In the genomic region with DNA sequence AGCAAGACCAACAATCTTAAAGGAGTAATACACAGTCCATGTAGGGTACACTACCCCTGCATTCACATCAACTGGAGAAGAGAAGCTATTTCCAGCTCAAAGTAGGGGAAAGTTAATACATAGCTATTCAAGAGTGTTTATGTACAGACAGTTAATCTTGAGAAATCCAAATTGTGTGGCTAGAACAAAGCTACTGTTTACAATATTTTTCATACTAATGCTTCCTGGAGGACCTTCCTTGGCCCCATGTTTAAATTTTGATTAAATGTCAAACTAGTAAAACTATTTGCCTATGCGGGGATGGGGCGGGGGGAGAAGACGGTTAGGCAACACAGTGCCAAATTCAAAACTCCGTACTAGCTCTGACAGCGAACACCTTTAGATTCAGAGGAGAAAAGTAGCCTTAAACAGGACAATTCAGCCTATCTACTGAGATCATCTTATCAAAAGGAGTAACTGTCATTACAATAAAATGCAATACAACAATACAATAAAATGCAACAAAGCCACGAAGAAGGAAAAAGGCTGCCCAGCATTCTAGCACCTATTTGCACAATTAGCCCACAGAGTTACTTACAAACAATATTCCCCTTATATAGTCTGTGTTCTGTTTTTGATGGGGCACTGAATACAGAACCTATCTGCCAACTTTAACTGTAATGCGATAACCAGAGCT, we compare ENCODE assay signal across 12 cellular contexts. TPM values are rescaled to one million over a fixed set of nuclear protein-coding genes. Genes with fewer than 3 reads are reported as not detected.
DNase-seq lines count a peak whose midpoint lies in the region; ATAC-seq, FAIRE-seq and TF ChIP-seq lines count a peak whose summit lies in the region.
"Had no signal": no experiment of that assay in that cellular context is flagged by ENCODE, and none has a peak within 500 bp of the region (broad histone marks: within the 10 kb centered on the region; RNA-seq: fewer than 3 reads in every experiment).

No MANE protein-coding gene starts in this region.

- H3K9me3 ChIP-seq in keratinocyte (ENCODE audit: control insufficient read depth, low read depth, low read length), result no peaks in the 10 kb centered on the region

- no peak overlapping the region for H3K4me3 ChIP-seq in keratinocyte (ENCODE audit: control insufficient read depth in 2 of 3, extremely low read depth in 1 of 3, insufficient read depth in 2 of 3, low read depth in 1 of 3, low read length in 3 of 3)

- peaks cover 44% of the 10 kb centered on the region for H3K4me1 ChIP-seq in keratinocyte (ENCODE audit: control insufficient read depth, extremely low read depth, insufficient read depth, low read length)

- peaks cover 93% of the 10 kb centered on the region for H3K79me2 ChIP-seq in keratinocyte (ENCODE audit: control insufficient read depth, insufficient read depth, low read length)

- peaks cover 8% of the 10 kb centered on the region for H3K9me1 ChIP-seq in keratinocyte (ENCODE audit: control insufficient read depth, extremely low read depth, insufficient read depth, low read length)

- H4K20me1 ChIP-seq in keratinocyte (ENCODE audit: control insufficient read depth, extremely low read depth, insufficient read depth, low read length), result peaks cover 56% of the 10 kb centered on the region

- no peak overlapping the region for H3K9ac ChIP-seq in keratinocyte (ENCODE audit: control insufficient read depth, extremely low read depth, insufficient read depth, low read length)

- intact Hi-C loops in activated CD4-positive, alpha-beta T cell treated with anti-CD3 and anti-CD28 coated beads for 36 hours (cut with DNase I, micrococcal nuclease), result loop anchor here in 1 of 2 experiments (10.0 kb wide), 1 partner anchor 778 kb away; a partner anchor contains a TSS

- peaks cover 90% of the 10 kb centered on the region for H3K4me1 Mint-ChIP-seq in activated CD4-positive, alpha-beta T cell treated with anti-CD3 and anti-CD28 coated beads for 36 hours
- peaks cover 59% of the 10 kb centered on the region for H3K4me1 Mint-ChIP-seq in activated T-helper 17 cell treated with anti-CD3 and anti-CD28 coated beads, Interleukin-2, amount 50 U/mL, for 72 hours
- H3K4me1 Mint-ChIP-seq in stimulated activated naive CD8-positive, alpha-beta T cell treated with anti-CD3 and anti-CD28 coated beads, Interleukin-15, amount 100 ng/mL, for 72 hours, result peaks cover 100% of the 10 kb centered on the region

- peak overlapping the region; percentile 95 for H3K27ac Mint-ChIP-seq in activated CD4-positive, alpha-beta T cell treated with anti-CD3 and anti-CD28 coated beads for 36 hours
- H3K27ac Mint-ChIP-seq in activated T-helper 17 cell treated with anti-CD3 and anti-CD28 coated beads, Interleukin-2, amount 50 U/mL, for 72 hours, result peak overlapping the region; percentile 82
- peak overlapping the region; percentile 89 to 100 for H3K27ac Mint-ChIP-seq in stimulated activated naive CD8-positive, alpha-beta T cell treated with anti-CD3 and anti-CD28 coated beads, Interleukin-15, amount 100 ng/mL, for 72 hours
- H3K27ac Mint-ChIP-seq: activated CD4-positive, alpha-beta T cell treated with anti-CD3 and anti-CD28 coated beads, Interleukin-2, amount 10 ng/mL, durations not matched to agents 7 days and 5 days had no signal

- no peak overlapping the region for H2AFZ ChIP-seq in keratinocyte (ENCODE audit: control insufficient read depth, low read length)

- no peaks in the 10 kb centered on the region for H3K27me3 ChIP-seq in keratinocyte (ENCODE audit: control insufficient read depth, extremely low read depth, insufficient read depth, low read length)

- CTCF ChIA-PET in activated CD4-positive, alpha-beta T cell treated with anti-CD3 and anti-CD28 coated beads for 36 hours (lab: Charles Lee), result interaction anchor here (0.7 to 1.4 kb wide), 9 partner anchors 8 to 1519 kb away, joined by 3 to 6 read pairs (median 4); no protein-coding TSS in a partner anchor

- peaks cover 16% of the 10 kb centered on the region for H3K36me3 Mint-ChIP-seq in activated CD4-positive, alpha-beta T cell treated with anti-CD3 and anti-CD28 coated beads for 36 hours (ENCODE audit: low read depth)
- peaks cover 14% of the 10 kb centered on the region for H3K36me3 Mint-ChIP-seq in activated T-helper 17 cell treated with anti-CD3 and anti-CD28 coated beads, Interleukin-2, amount 50 U/mL, for 72 hours (ENCODE audit: low read depth)

- H3K4me3 Mint-ChIP-seq in activated CD4-positive, alpha-beta T cell treated with anti-CD3 and anti-CD28 coated beads for 36 hours, result peak overlapping the region; percentile 52
- H3K4me3 Mint-ChIP-seq in activated T-helper 17 cell treated with anti-CD3 and anti-CD28 coated beads, Interleukin-2, amount 50 U/mL, for 72 hours, result peak overlapping the region; percentile 59
- H3K4me3 Mint-ChIP-seq in stimulated activated naive CD8-positive, alpha-beta T cell treated with anti-CD3 and anti-CD28 coated beads, Interleukin-15, amount 100 ng/mL, for 72 hours, result peak overlapping the region; percentile 18 to 50
- H3K4me3 Mint-ChIP-seq: activated CD4-positive, alpha-beta T cell treated with anti-CD3 and anti-CD28 coated beads, Interleukin-2, amount 10 ng/mL, durations not matched to agents 7 days and 5 days had no signal

- H3K9me3 Mint-ChIP-seq in activated CD4-positive, alpha-beta T cell treated with anti-CD3 and anti-CD28 coated beads for 36 hours (ENCODE audit: low read depth), result no peaks in the 10 kb centered on the region
- H3K9me3 Mint-ChIP-seq in activated T-helper 17 cell treated with anti-CD3 and anti-CD28 coated beads, Interleukin-2, amount 50 U/mL, for 72 hours, result no peaks in the 10 kb centered on the region
- no peaks in the 10 kb centered on the region for H3K9me3 Mint-ChIP-seq in stimulated activated naive CD8-positive, alpha-beta T cell treated with anti-CD3 and anti-CD28 coated beads, Interleukin-15, amount 100 ng/mL, for 72 hours

- H3K36me3 ChIP-seq in keratinocyte (ENCODE audit: control insufficient read depth in 2 of 2, extremely low read depth in 1 of 2, insufficient read depth in 2 of 2, low read length in 2 of 2), result peaks cover 0 to 1% of the 10 kb centered on the region in 2 experiments

- no peak for FAIRE-seq in keratinocyte (lab: Jason Lieb, UNC)
- FAIRE-seq: A204.1 had no signal

- H3K27me3 Mint-ChIP-seq in activated CD4-positive, alpha-beta T cell treated with anti-CD3 and anti-CD28 coated beads for 36 hours, result no peaks in the 10 kb centered on the region
- no peaks in the 10 kb centered on the region for H3K27me3 Mint-ChIP-seq in activated T-helper 17 cell treated with anti-CD3 and anti-CD28 coated beads, Interleukin-2, amount 50 U/mL, for 72 hours
- no peaks in the 10 kb centered on the region for H3K27me3 Mint-ChIP-seq in stimulated activated naive CD8-positive, alpha-beta T cell treated with anti-CD3 and anti-CD28 coated beads, Interleukin-15, amount 100 ng/mL, for 72 hours
- H3K27me3 Mint-ChIP-seq: activated CD4-positive, alpha-beta T cell treated with anti-CD3 and anti-CD28 coated beads, Interleukin-2, amount 10 ng/mL, durations not matched to agents 7 days and 5 days had no signal

- no peak for TF ChIP-seq CTCF in keratinocyte (optimal IDR thresholded peaks at IDR 0.05 in 1 of 3, IDR thresholded peaks at IDR 0.05 in 1 of 3, conservative IDR thresholded peaks at IDR 0.05 in 1 of 3; ENCODE audit: extremely low read depth in 1 of 3, insufficient read depth in 2 of 3, low read length in 3 of 3)

- DNase-seq in activated CD4-positive, alpha-beta T cell treated with anti-CD3 and anti-CD28 coated beads for 36 hours, result no peak
- no peak for DNase-seq in activated CD4-positive, alpha-beta T cell treated with anti-CD3 and anti-CD28 coated beads for 4 hours
- DNase-seq in keratinocyte (ENCODE audit: low read depth, low spot score) (no peak), amygdala (lab: John Stamatoyannopoulos, UW) (no peak), NCI-H524 (lab: John Stamatoyannopoulos, UW) (no peak)
- no peak for DNase-seq in stimulated activated naive CD8-positive, alpha-beta T cell treated with anti-CD3 and anti-CD28 coated beads, Interleukin-15, amount 100 ng/mL, for 72 hours
- DNase-seq: activated CD4-positive, alpha-beta T cell treated with anti-CD3 and anti-CD28 coated beads, Interleukin-2, amount 10 ng/mL, durations not matched to agents 7 days and 5 days; foreskin melanocyte; NCI-H1092 treated with DMSO at 0.1 percent for 48 hours had no signal

- POLR2A ChIA-PET in activated CD4-positive, alpha-beta T cell treated with anti-CD3 and anti-CD28 coated beads for 36 hours (lab: Charles Lee), result interaction anchor here (1.3 kb wide), 1 partner anchor 21 kb away, joined by 4 read pairs; no protein-coding TSS in a partner anchor

- dilution Hi-C loops in keratinocyte (cut with MboI; ENCODE audit: extremely low pct_ligation_motif_present, low sequenced_read_pairs), result no loop called here

- no peak for ATAC-seq in activated CD4-positive, alpha-beta T cell treated with anti-CD3 and anti-CD28 coated beads for 36 hours
- no peak for ATAC-seq in activated T-helper 17 cell treated with anti-CD3 and anti-CD28 coated beads, Interleukin-2, amount 50 U/mL, for 72 hours (replicated peaks)
- no peak for ATAC-seq in stimulated activated naive CD8-positive, alpha-beta T cell treated with anti-CD3 and anti-CD28 coated beads, Interleukin-15, amount 100 ng/mL, for 72 hours
- ATAC-seq in HG02678 (IDR thresholded peaks at IDR 0.05; ENCODE audit: unreplicated experiment), result no peak

- peak overlapping the region; percentile 25 for H3K27ac ChIP-seq in keratinocyte (ENCODE audit: control insufficient read depth, insufficient read depth, low read length)

- H3K4me2 ChIP-seq in keratinocyte (ENCODE audit: control insufficient read depth, extremely low read depth, insufficient read depth, low read depth, low read length), result peak overlapping the region; percentile 36

RNA-seq across cellular contexts. Expression of a gene that starts 29.1 kb away (rescaled TPM):
- total RNA-seq in activated CD4-positive, alpha-beta T cell treated with anti-CD3 and anti-CD28 coated beads for 36 hours, result 100 to 1,000 TPM; 106 to 126 TPM
- total RNA-seq in activated T-helper 17 cell treated with anti-CD3 and anti-CD28 coated beads, Interleukin-2, amount 50 U/mL, for 72 hours, result 10 to 100 TPM; 90.4 to 96.7 TPM
- polyA plus RNA-seq in keratinocyte, result 3.7 to 9.2 TPM (median 5.5 TPM) in 3 replicates
- 95.1 TPM for polyA plus RNA-seq in keratinocyte (2011; ENCODE audit: low read depth)
- polyA plus RNA-seq in keratinocyte (2011; cell fraction: cytosol; rRNA removed), result 6.2 and 7.8 TPM in 2 replicates
- 22.6 and 30.8 TPM in 2 replicates for polyA plus RNA-seq in keratinocyte (2011; cell fraction: nucleus; rRNA removed)
- polyA plus RNA-seq in keratinocyte (2012; ENCODE audit: low replicate concordance), result 39.3 and 52.1 TPM in 2 replicates
- 14.3 to 144 TPM (median 21.9 TPM) in 3 replicates for polyA minus RNA-seq in keratinocyte
- 15.0 TPM for polyA minus RNA-seq in keratinocyte (2011; cell fraction: cytosol; rRNA and poly(A)+ RNA removed)
- 27.1 and 33.9 TPM in 2 replicates for polyA minus RNA-seq in keratinocyte (2011; cell fraction: nucleus; rRNA and poly(A)+ RNA removed)
